8 cellular contexts compared by ENCODE assay signal in genomic region chr7:33129806-33130153, GRCh38. TPM values are rescaled to one million over a fixed set of nuclear protein-coding genes. Genes with fewer than 3 reads are reported as not detected.
DNase-seq lines count a peak whose midpoint lies in the region; ATAC-seq and TF ChIP-seq lines count a peak whose summit lies in the region.

No MANE protein-coding gene starts in this region.

- H3K9me2 ChIP-seq in OCI-LY1 (ENCODE audit: low read depth, low read length) = no peaks in the 10 kb centered on the region

- peak overlapping the region; percentile 91 for H3K4me2 ChIP-seq in OCI-LY1 (ENCODE audit: low read length)

- DNase-seq in naive B cell = no peak
- DNase-seq in NCI-H146 treated with DMSO at 0.1 percent for 48 hours (lab: John Stamatoyannopoulos, UW; ENCODE audit: unreplicated experiment) = no peak
- DNase-seq in activated CD4-positive, CD25-positive, alpha-beta regulatory T cell treated with anti-CD3 and anti-CD28 coated beads, Interleukin-2, amount 50 U/mL, for 72 hours = no peak

- H3K79me2 ChIP-seq in OCI-LY1 (ENCODE audit: insufficient read depth, low read length) = no peaks in the 10 kb centered on the region

- no peaks in the 10 kb centered on the region for H4K20me1 ChIP-seq in OCI-LY1 (ENCODE audit: insufficient read depth, low read length)

- H3K9ac ChIP-seq in OCI-LY1 (ENCODE audit: low read length) = peak overlapping the region; percentile 77

- H3K27me3 Mint-ChIP-seq in naive B cell = no peaks in the 10 kb centered on the region

- H3K4me1 Mint-ChIP-seq in naive B cell = peaks cover 10 to 26% (median 14%) of the 10 kb centered on the region in 3 donors

- peak overlapping the region; percentile 89 to 98 (median 96) for H3K27ac Mint-ChIP-seq in naive B cell

- H3F3A ChIP-seq in OCI-LY1 (ENCODE audit: insufficient read depth, low read length) = no peaks in the 10 kb centered on the region

- H3K4me1 ChIP-seq in OCI-LY1 (ENCODE audit: insufficient read depth, low read length, severe bottlenecking) (peaks cover 21% of the 10 kb centered on the region), ectodermal cell (ENCODE audit: control insufficient read depth, insufficient read depth, low read length) (no peaks in the 10 kb centered on the region)

- peak overlapping the region; percentile 95 to 99 (median 96) for H3K4me3 Mint-ChIP-seq in naive B cell

- H3K9me3 ChIP-seq in OCI-LY1 (ENCODE audit: low read length) = no peaks in the 10 kb centered on the region; the same call in 1 of the 2 replicates
- no peaks in the 10 kb centered on the region for H3K9me3 ChIP-seq in ectodermal cell (ENCODE audit: control insufficient read depth, low read length)

- H3K4me3 ChIP-seq in OCI-LY1 (ENCODE audit: low read depth, low read length, poor library complexity, severe bottlenecking) (peak overlapping the region; percentile 90), ectodermal cell (ENCODE audit: insufficient read depth, low read depth, low read length) (peak overlapping the region; percentile 89)

- H3K36me3 ChIP-seq in OCI-LY1 (ENCODE audit: insufficient read depth, low read length) = no peaks in the 10 kb centered on the region
- no peaks in the 10 kb centered on the region for H3K36me3 ChIP-seq in ectodermal cell (ENCODE audit: control insufficient read depth, insufficient read depth, low read length)

- peak overlapping the region; percentile 66; the same call in 1 of the 2 replicates for H2AFZ ChIP-seq in OCI-LY1 (ENCODE audit: low read length)

- WGBS in ectodermal cell, 2 experiments = 3% methylated on average over 11 of the region's 11 CpGs

- H3K27ac ChIP-seq in OCI-LY1 (ENCODE audit: low read depth, low read length, poor library complexity, severe bottlenecking) = no peak overlapping the region
- peak overlapping the region; percentile 69 for H3K27ac ChIP-seq in ectodermal cell (ENCODE audit: insufficient read depth, low read depth, low read length, poor library complexity, severe bottlenecking)

- H3K36me3 Mint-ChIP-seq in naive B cell = no peaks in the 10 kb centered on the region

- H3K9me3 Mint-ChIP-seq in naive B cell = peaks cover 0 to 3% (median 0%) of the 10 kb centered on the region in 7 donors

- H3K27me3 ChIP-seq in OCI-LY1 (ENCODE audit: insufficient read depth, low read length) = no peaks in the 10 kb centered on the region
- H3K27me3 ChIP-seq in ectodermal cell (ENCODE audit: control insufficient read depth, insufficient read depth, low read length, poor library complexity, severe bottlenecking) = no peaks in the 10 kb centered on the region

- peak; percentile 0 for ATAC-seq in GM18868 (IDR thresholded peaks at IDR 0.05; ENCODE audit: unreplicated experiment)
- no peak for ATAC-seq in naive B cell (ENCODE audit: low read depth in 2 of 2)
- no peak for ATAC-seq in HG02588 (IDR thresholded peaks at IDR 0.05; ENCODE audit: unreplicated experiment)
- no peak for ATAC-seq in HG03280 (IDR thresholded peaks at IDR 0.05; ENCODE audit: unreplicated experiment)

- TF ChIP-seq CTCF in OCI-LY1 (IDR thresholded peaks at IDR 0.05; ENCODE audit: low read length) = no peak

RNA-seq across cellular contexts. Expression of gene BBS9, which starts 0.4 kb away (rescaled TPM):
- 20.8 TPM for polyA plus RNA-seq in ectodermal cell (2013, experiment 1 of 4)
- polyA plus RNA-seq in ectodermal cell (2013, experiment 2 of 4) = 24.4 TPM
- polyA plus RNA-seq in ectodermal cell (2013, experiment 3 of 4) = 19.0 TPM
- 20.1 TPM for polyA plus RNA-seq in ectodermal cell (2013, experiment 4 of 4)
- 10 to 100 TPM; 10.9 to 17.0 (median 13.0) TPM for polyA plus RNA-seq in naive B cell (ENCODE audit: low read depth in 6 of 6)

RNA-seq across cellular contexts. Expression of gene RP9, which starts 20.6 kb away (rescaled TPM):
- 21.5 TPM for polyA plus RNA-seq in ectodermal cell (2013, experiment 1 of 4)
- 22.0 TPM for polyA plus RNA-seq in ectodermal cell (2013, experiment 2 of 4)
- 16.8 TPM for polyA plus RNA-seq in ectodermal cell (2013, experiment 3 of 4)
- polyA plus RNA-seq in ectodermal cell (2013, experiment 4 of 4) = 25.3 TPM
- polyA plus RNA-seq in naive B cell (ENCODE audit: low read depth in 6 of 6) = 100 to 1,000 TPM in 1 of 6 donors, 10 to 100 TPM in 5; 69.2 to 117 (median 82.4) TPM
